ENCODE assay signal across 1 cellular context in the genomic region with DNA sequence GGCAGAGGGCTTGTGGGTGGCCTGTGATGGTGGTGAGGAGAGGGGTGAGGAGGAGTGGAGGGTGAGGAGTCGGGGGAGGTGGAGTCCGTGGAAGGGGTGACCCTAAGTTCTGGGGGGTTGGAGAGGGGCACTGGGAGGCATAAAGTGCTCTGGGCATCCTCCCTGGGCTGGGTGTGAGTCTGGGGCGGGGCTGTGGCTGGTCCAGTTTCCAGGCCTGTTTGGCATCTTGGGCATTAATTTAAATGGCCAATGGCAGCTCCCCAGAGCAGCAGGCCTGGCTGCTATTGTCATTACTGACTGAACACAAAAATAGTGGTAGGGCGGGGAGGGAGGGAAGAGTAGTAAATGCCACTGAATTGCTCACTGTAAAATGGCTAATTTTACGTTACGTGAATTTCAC.
A peak's percentile ranks its signal among the peaks of the same experiment; 100 is the strongest.
TF ChIP-seq lines count a peak whose summit lies in the region.

No MANE protein-coding gene starts in this region.

TF ChIP-seq in SK-N-SH, 30 proteins besides CTCF, POLR2A, EP300 and RAD21:
- TF ChIP-seq, protein P1, sequence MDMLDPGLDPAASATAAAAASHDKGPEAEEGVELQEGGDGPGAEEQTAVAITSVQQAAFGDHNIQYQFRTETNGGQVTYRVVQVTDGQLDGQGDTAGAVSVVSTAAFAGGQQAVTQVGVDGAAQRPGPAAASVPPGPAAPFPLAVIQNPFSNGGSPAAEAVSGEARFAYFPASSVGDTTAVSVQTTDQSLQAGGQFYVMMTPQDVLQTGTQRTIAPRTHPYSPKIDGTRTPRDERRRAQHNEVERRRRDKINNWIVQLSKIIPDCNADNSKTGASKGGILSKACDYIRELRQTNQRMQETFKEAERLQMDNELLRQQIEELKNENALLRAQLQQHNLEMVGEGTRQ (IDR thresholded peaks at IDR 0.05; ENCODE audit: borderline replicate concordance, low read depth, low read length) = no peak
- TF ChIP-seq MXI1 (IDR thresholded peaks at IDR 0.05; ENCODE audit: low read depth, low read length) (0 out of 2 replicates have a peak, but pooled peaks have one; percentile 19), TCF12 (IDR thresholded peaks at IDR 0.05) (peak; percentile 44; the same call in 1 of the 2 replicates), NFIC (IDR thresholded peaks at IDR 0.05; ENCODE audit: borderline replicate concordance) (no peak)
- TF ChIP-seq, protein P2, sequence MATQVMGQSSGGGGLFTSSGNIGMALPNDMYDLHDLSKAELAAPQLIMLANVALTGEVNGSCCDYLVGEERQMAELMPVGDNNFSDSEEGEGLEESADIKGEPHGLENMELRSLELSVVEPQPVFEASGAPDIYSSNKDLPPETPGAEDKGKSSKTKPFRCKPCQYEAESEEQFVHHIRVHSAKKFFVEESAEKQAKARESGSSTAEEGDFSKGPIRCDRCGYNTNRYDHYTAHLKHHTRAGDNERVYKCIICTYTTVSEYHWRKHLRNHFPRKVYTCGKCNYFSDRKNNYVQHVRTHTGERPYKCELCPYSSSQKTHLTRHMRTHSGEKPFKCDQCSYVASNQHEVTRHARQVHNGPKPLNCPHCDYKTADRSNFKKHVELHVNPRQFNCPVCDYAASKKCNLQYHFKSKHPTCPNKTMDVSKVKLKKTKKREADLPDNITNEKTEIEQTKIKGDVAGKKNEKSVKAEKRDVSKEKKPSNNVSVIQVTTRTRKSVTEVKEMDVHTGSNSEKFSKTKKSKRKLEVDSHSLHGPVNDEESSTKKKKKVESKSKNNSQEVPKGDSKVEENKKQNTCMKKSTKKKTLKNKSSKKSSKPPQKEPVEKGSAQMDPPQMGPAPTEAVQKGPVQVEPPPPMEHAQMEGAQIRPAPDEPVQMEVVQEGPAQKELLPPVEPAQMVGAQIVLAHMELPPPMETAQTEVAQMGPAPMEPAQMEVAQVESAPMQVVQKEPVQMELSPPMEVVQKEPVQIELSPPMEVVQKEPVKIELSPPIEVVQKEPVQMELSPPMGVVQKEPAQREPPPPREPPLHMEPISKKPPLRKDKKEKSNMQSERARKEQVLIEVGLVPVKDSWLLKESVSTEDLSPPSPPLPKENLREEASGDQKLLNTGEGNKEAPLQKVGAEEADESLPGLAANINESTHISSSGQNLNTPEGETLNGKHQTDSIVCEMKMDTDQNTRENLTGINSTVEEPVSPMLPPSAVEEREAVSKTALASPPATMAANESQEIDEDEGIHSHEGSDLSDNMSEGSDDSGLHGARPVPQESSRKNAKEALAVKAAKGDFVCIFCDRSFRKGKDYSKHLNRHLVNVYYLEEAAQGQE (IDR thresholded peaks at IDR 0.05; ENCODE audit: low read depth, low read length) = no peak
- TF ChIP-seq, protein P3, sequence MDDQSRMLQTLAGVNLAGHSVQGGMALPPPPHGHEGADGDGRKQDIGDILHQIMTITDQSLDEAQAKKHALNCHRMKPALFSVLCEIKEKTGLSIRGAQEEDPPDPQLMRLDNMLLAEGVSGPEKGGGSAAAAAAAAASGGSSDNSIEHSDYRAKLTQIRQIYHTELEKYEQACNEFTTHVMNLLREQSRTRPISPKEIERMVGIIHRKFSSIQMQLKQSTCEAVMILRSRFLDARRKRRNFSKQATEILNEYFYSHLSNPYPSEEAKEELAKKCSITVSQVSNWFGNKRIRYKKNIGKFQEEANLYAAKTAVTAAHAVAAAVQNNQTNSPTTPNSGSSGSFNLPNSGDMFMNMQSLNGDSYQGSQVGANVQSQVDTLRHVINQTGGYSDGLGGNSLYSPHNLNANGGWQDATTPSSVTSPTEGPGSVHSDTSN (IDR thresholded peaks at IDR 0.05) = peak; percentile 23; the same call in 1 of the 2 replicates
